In genomic region chr2:229519655-229520054, GRCh38 we compare ENCODE assay signal across 14 cellular contexts.
DNase-seq lines count a peak whose midpoint lies in the region; ATAC-seq and TF ChIP-seq lines count a peak whose summit lies in the region.
"Had no signal": no experiment of that assay in that cellular context is flagged by ENCODE, and none has a peak within 500 bp of the region (broad histone marks: within the 10 kb centered on the region; RNA-seq: fewer than 3 reads in every experiment).

No MANE protein-coding gene starts in this region.

- TF ChIP-seq POLR2A in NB4 (IDR thresholded peaks at IDR 0.05; ENCODE audit: extremely low read depth, insufficient read length), result no peak

- no peak for TF ChIP-seq CTCF in NB4 (IDR thresholded peaks at IDR 0.05; ENCODE audit: low read depth, low read length)

- no peaks in the 10 kb centered on the region for H3K4me1 ChIP-seq in effector memory CD4-positive, alpha-beta T cell (ENCODE audit: control insufficient read depth, insufficient read depth, low read length, poor library complexity, severe bottlenecking)

- no peaks in the 10 kb centered on the region for H3K36me3 ChIP-seq in effector memory CD4-positive, alpha-beta T cell (ENCODE audit: control insufficient read depth, insufficient read depth, low read length)

- H3K4me3 ChIP-seq in NB4 (ENCODE audit: low read depth, low read length), result no peak overlapping the region
- H3K4me3 ChIP-seq in effector memory CD4-positive, alpha-beta T cell (ENCODE audit: insufficient read depth, low read depth, low read length, poor library complexity, severe bottlenecking), result no peak overlapping the region

- no peak overlapping the region for H3K27ac ChIP-seq in effector memory CD4-positive, alpha-beta T cell (ENCODE audit: insufficient read depth, low read length, poor library complexity, severe bottlenecking)
- H3K27ac ChIP-seq: KMS-11 had no signal

- DNase-seq in NOMO-1 treated with DMSO at 0.1 percent for 48 hours (lab: John Stamatoyannopoulos, UW; ENCODE audit: unreplicated experiment) (peak; percentile 33), NOMO-1 treated with dmso at 0.1 percent for 144 hours (lab: John Stamatoyannopoulos, UW; ENCODE audit: unreplicated experiment) (no peak), NB4 (ENCODE audit: low read depth) (peak; percentile 19), pons (ENCODE audit: low spot score) (peak; percentile 20), NCI-H69 (lab: John Stamatoyannopoulos, UW) (no peak)
- no peak for DNase-seq in effector memory CD4-positive, alpha-beta T cell
- DNase-seq: 8988T, activated B cell treated with CpG ODN at 0.5 μM for 24 hours, aorta, midbrain, NCI-H226 had no signal

- no peaks in the 10 kb centered on the region for H3K9me3 ChIP-seq in effector memory CD4-positive, alpha-beta T cell (ENCODE audit: control insufficient read depth, low read length)

- no peaks in the 10 kb centered on the region for H3K27me3 ChIP-seq in effector memory CD4-positive, alpha-beta T cell (replicated peaks; ENCODE audit: control insufficient read depth, insufficient read depth, low read length, poor library complexity, severe bottlenecking)

- ATAC-seq in HG03066 (IDR thresholded peaks at IDR 0.05; ENCODE audit: low read depth, unreplicated experiment) (peak; percentile 62), HG02885 (IDR thresholded peaks at IDR 0.05; ENCODE audit: poor library complexity, unreplicated experiment) (no peak)

Comparison
In these comparisons a context has a peak if more than half of its experiments do, and no peak if none do; other contexts are left out.
1. DNase-seq: peak in NOMO-1 treated with DMSO at 0.1 percent for 48 hours (single experiment), NB4 (single experiment) and pons (single experiment); none in NOMO-1 treated with dmso at 0.1 percent for 144 hours (single experiment), effector memory CD4-positive, alpha-beta T cell (0 of 3) and NCI-H69 (single experiment).